In the genomic region with DNA sequence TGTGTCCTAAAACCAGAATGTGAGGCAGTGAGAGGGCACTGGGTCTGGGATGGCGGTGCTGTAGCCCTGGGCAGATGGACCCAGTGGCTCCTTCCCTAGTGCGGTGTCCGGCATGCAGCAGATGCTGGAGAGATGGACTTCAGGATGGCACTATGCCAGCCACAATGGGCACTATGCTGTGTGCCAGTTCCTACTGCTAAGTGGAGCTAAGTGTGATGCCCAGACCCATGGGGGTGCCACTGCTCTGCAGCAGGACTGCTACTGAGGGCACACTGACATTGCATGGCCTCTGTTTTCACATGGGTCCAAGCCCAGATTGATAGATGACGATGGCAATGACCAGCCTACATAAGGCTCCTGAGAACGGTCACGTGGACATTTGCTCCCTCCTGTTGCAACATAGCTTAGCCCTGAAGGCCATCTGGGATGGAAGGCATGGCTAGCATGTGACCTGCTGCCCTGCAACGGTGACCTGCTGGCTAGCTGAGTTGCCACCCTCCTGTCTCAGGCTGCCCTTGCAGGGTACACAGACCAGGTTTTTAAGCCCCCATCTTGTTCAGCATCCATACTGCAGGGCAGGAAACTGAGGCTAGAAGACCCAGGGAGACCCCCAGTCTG, we compare ENCODE assay signal across 30 cellular contexts. TPM values are rescaled to one million over a fixed set of nuclear protein-coding genes. Genes with fewer than 3 reads are reported as not detected.
"Had no signal": no experiment of that assay in that cellular context is flagged by ENCODE, and none has a peak within 500 bp of the region (broad histone marks: within the 10 kb centered on the region; RNA-seq: fewer than 3 reads in every experiment).

No MANE protein-coding gene starts in this region.

- H3K4me2 ChIP-seq: smooth muscle cell had no signal

- H3K9me3 ChIP-seq: heart left ventricle, suprapubic skin, tibial artery had no signal

- H3K36me3 ChIP-seq: heart left ventricle, suprapubic skin, tibial artery had no signal

- DNase-seq: activated CD4-positive, alpha-beta memory T cell treated with anti-CD3 and anti-CD28 coated beads, Interleukin-2, amount 10 ng/mL, durations not matched to agents 7 days and 5 days; activated CD4-positive, alpha-beta T cell treated with anti-CD3 and anti-CD28 coated beads for 1 hour; activated CD4-positive, alpha-beta T cell treated with anti-CD3 and anti-CD28 coated beads, Interleukin-2, amount 10 ng/mL, durations not matched to agents 7 days and 5 days; activated naive CD4-positive, alpha-beta T cell; activated T-cell treated with anti-CD3 and anti-CD28 coated beads, Interleukin-2, amount 50 U/mL, for 4 hours; endodermal cell; foreskin fibroblast; hypothalamus; kidney glomerular epithelial cell; midbrain; occipital lobe; posterior cingulate gyrus; stimulated activated CD4-positive, alpha-beta T cell treated with anti-CD3 and anti-CD28 coated beads, Interleukin-15, amount 100 ng/mL, for 24 hours; stimulated activated CD4-positive, alpha-beta T cell treated with anti-CD3 and anti-CD28 coated beads, Interleukin-2, amount 100 ng/mL, for 24 hours; stimulated activated naive CD4-positive, alpha-beta T cell; T-helper 17 cell; T1000 had no signal

- ATAC-seq: activated naive CD4-positive, alpha-beta T cell treated with anti-CD3 and anti-CD28 coated beads, Interleukin-2, amount 50 U/mL, for 72 hours; activated T-cell treated with anti-CD3 and anti-CD28 coated beads, Interleukin-2, amount 50 U/mL, for 4 hours; activated T-helper 17 cell treated with anti-CD3 and anti-CD28 coated beads, Interleukin-2, amount 50 U/mL, for 72 hours; esophagus mucosa; naive thymus-derived CD8-positive, alpha-beta T cell; T-helper 17 cell had no signal

- H3K27me3 ChIP-seq: heart left ventricle, suprapubic skin, tibial artery had no signal

- H3K27ac ChIP-seq: heart left ventricle, suprapubic skin, tibial artery had no signal

- H3K4me1 ChIP-seq: suprapubic skin, tibial artery had no signal

- H3K4me3 ChIP-seq: heart left ventricle, smooth muscle cell, suprapubic skin, tibial artery had no signal

RNA-seq across cellular contexts. Expression of a gene that starts 31.3 kb away (rescaled TPM):
- total RNA-seq: activated CD4-positive, alpha-beta memory T cell treated with anti-CD3 and anti-CD28 coated beads, Interleukin-2, amount 10 ng/mL, durations not matched to agents 7 days and 5 days; activated CD4-positive, alpha-beta T cell treated with anti-CD3 and anti-CD28 coated beads, Interleukin-2, amount 10 ng/mL, durations not matched to agents 7 days and 5 days; activated naive CD4-positive, alpha-beta T cell treated with anti-CD3 and anti-CD28 coated beads, Interleukin-2, amount 50 U/mL, for 72 hours; activated T-cell treated with anti-CD3 and anti-CD28 coated beads, Interleukin-2, amount 50 U/mL, for 4 hours; activated T-helper 17 cell treated with anti-CD3 and anti-CD28 coated beads, Interleukin-2, amount 50 U/mL, for 72 hours; bronchial epithelial cell; endodermal cell; esophagus mucosa; heart left ventricle; liver; naive thymus-derived CD8-positive, alpha-beta T cell; neural crest cell; occipital lobe; renal cortical epithelial cell; smooth muscle cell; suprapubic skin; T-helper 17 cell; urinary bladder had no signal
- polyA plus RNA-seq: heart left ventricle; liver; naive thymus-derived CD8-positive, alpha-beta T cell; smooth muscle cell; urinary bladder had no signal

RNA-seq across cellular contexts. Expression of a gene that starts 39.6 kb away (rescaled TPM):
- total RNA-seq: activated CD4-positive, alpha-beta memory T cell treated with anti-CD3 and anti-CD28 coated beads, Interleukin-2, amount 10 ng/mL, durations not matched to agents 7 days and 5 days; activated CD4-positive, alpha-beta T cell treated with anti-CD3 and anti-CD28 coated beads, Interleukin-2, amount 10 ng/mL, durations not matched to agents 7 days and 5 days; activated naive CD4-positive, alpha-beta T cell treated with anti-CD3 and anti-CD28 coated beads, Interleukin-2, amount 50 U/mL, for 72 hours; activated T-cell treated with anti-CD3 and anti-CD28 coated beads, Interleukin-2, amount 50 U/mL, for 4 hours; activated T-helper 17 cell treated with anti-CD3 and anti-CD28 coated beads, Interleukin-2, amount 50 U/mL, for 72 hours; bronchial epithelial cell; naive thymus-derived CD8-positive, alpha-beta T cell; occipital lobe; renal cortical epithelial cell; smooth muscle cell; suprapubic skin had no signal
- polyA plus RNA-seq: naive thymus-derived CD8-positive, alpha-beta T cell; smooth muscle cell had no signal
